ENCODE assay signal across 1 cellular context in the genomic region with DNA sequence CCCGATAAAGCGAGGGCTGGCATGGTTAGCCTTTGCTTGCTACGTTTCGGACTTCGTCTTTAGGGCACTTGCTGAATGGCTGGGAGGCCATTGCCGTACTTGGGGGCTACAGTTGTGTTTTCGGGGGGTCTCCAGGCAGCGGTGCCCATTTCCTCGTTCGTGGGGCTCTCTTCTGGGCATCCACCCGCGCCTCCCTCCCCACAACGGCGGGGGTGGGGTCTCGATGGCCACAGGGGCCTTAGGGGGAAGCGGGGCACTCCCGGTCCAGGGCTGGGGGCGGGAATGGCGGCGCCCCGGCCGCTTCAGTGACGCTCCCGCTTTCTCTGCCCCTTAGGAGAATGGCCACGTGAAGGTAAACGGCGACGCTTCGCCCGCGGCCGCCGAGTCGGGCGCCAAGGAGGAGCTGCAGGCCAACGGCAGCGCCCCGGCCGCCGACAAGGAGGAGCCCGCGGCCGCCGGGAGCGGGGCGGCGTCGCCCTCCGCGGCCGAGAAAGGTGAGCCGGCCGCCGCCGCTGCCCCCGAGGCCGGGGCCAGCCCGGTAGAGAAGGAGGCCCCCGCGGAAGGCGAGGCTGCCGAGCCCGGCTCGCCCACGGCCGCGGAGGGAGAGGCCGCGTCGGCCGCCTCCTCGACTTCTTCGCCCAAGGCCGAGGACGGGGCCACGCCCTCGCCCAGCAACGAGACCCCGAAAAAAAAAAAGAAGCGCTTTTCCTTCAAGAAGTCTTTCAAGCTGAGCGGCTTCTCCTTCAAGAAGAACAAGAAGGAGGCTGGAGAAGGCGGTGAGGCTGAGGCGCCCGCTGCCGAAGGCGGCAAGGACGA.
TF ChIP-seq lines count a peak whose summit lies in the region.

No MANE protein-coding gene starts in this region.

TF ChIP-seq in IMR-90, 13 proteins besides CTCF, POLR2A, EP300 and RAD21:
- TF ChIP-seq MXI1 (IDR thresholded peaks at IDR 0.05; ENCODE audit: borderline replicate concordance, low read depth, low read length) = no peak
- TF ChIP-seq RCOR1 (IDR thresholded peaks at IDR 0.05; ENCODE audit: insufficient replicate concordance, low read length) = no peak
- no peak for TF ChIP-seq RFX5 (IDR thresholded peaks at IDR 0.05; ENCODE audit: low read depth, low read length)
- no peak for TF ChIP-seq BHLHE40 (IDR thresholded peaks at IDR 0.05; ENCODE audit: low read depth, low read length)
- TF ChIP-seq MAZ (IDR thresholded peaks at IDR 0.05; ENCODE audit: borderline replicate concordance, low read depth, low read length) = no peak
- TF ChIP-seq, protein P1, sequence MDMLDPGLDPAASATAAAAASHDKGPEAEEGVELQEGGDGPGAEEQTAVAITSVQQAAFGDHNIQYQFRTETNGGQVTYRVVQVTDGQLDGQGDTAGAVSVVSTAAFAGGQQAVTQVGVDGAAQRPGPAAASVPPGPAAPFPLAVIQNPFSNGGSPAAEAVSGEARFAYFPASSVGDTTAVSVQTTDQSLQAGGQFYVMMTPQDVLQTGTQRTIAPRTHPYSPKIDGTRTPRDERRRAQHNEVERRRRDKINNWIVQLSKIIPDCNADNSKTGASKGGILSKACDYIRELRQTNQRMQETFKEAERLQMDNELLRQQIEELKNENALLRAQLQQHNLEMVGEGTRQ (IDR thresholded peaks at IDR 0.05; ENCODE audit: low read depth, low read length) = no peak
- no peak for TF ChIP-seq CEBPB (IDR thresholded peaks at IDR 0.05; ENCODE audit: low read depth, low read length)
- no peak for TF ChIP-seq MAFK (IDR thresholded peaks at IDR 0.05; ENCODE audit: low read depth, low read length)
- TF ChIP-seq SMC3 (IDR thresholded peaks at IDR 0.05; ENCODE audit: low read depth, low read length) = no peak
- no peak for TF ChIP-seq FOS (IDR thresholded peaks at IDR 0.05; ENCODE audit: low read depth, low read length)
- TF ChIP-seq NFE2L2 (IDR thresholded peaks at IDR 0.05; ENCODE audit: low read depth, low read length) = no peak
- TF ChIP-seq, protein P2, sequence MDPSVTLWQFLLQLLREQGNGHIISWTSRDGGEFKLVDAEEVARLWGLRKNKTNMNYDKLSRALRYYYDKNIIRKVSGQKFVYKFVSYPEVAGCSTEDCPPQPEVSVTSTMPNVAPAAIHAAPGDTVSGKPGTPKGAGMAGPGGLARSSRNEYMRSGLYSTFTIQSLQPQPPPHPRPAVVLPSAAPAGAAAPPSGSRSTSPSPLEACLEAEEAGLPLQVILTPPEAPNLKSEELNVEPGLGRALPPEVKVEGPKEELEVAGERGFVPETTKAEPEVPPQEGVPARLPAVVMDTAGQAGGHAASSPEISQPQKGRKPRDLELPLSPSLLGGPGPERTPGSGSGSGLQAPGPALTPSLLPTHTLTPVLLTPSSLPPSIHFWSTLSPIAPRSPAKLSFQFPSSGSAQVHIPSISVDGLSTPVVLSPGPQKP (IDR thresholded peaks at IDR 0.05; ENCODE audit: borderline replicate concordance, low read depth, low read length) = no peak
- no peak for TF ChIP-seq CHD1 (IDR thresholded peaks at IDR 0.05; ENCODE audit: low read depth, low read length)
